Comparison of ENCODE assay signal across 11 cellular contexts in genomic region chr2:144213797-144214196, GRCh38.
DNase-seq lines count a peak whose midpoint lies in the region; ATAC-seq lines count a peak whose summit lies in the region.
"Had no signal": no experiment of that assay in that cellular context is flagged by ENCODE, and none has a peak within 500 bp of the region (broad histone marks: within the 10 kb centered on the region; RNA-seq: fewer than 3 reads in every experiment).

No MANE protein-coding gene starts in this region.

- no peak overlapping the region for H3K4ac ChIP-seq in mesenchymal stem cell (ENCODE audit: low read depth in 1 of 2, low read length in 2 of 2)

- H3K9me3 ChIP-seq in mesenchymal stem cell (ENCODE audit: control insufficient read depth, low read length) = no peaks in the 10 kb centered on the region

- H3K79me1 ChIP-seq in mesenchymal stem cell (replicated peaks; ENCODE audit: low read length, poor library complexity, severe bottlenecking) = peaks cover 4% of the 10 kb centered on the region

- no peak overlapping the region for H3K9ac ChIP-seq in mesenchymal stem cell (ENCODE audit: low read length)

- H3K27ac Mint-ChIP-seq in activated T-cell treated with anti-CD3 and anti-CD28 coated beads, Interleukin-2, amount 50 U/mL, for 24 hours = peak overlapping the region; percentile 91
- peak overlapping the region; percentile 67 for H3K27ac Mint-ChIP-seq in stimulated activated naive B cell treated with anti-CD40 and anti-IgM and Interleukin-4, amounts not matched to agents 10 μg/mL and 1 μg/mL and 100 μg/mL, for 72 hours

- no peak overlapping the region for H2BK120ac ChIP-seq in mesenchymal stem cell (ENCODE audit: low read depth, low read length)

- no peak overlapping the region for H3K23ac ChIP-seq in mesenchymal stem cell (ENCODE audit: low read length in 2 of 2)

- H3K9me3 Mint-ChIP-seq in activated T-cell treated with anti-CD3 and anti-CD28 coated beads, Interleukin-2, amount 50 U/mL, for 24 hours = no peaks in the 10 kb centered on the region
- no peaks in the 10 kb centered on the region for H3K9me3 Mint-ChIP-seq in stimulated activated naive B cell treated with anti-CD40 and anti-IgM and Interleukin-4, amounts not matched to agents 10 μg/mL and 1 μg/mL and 100 μg/mL, for 72 hours

- no peak overlapping the region for H2BK12ac ChIP-seq in mesenchymal stem cell (ENCODE audit: low read length in 2 of 2)

- H2BK15ac ChIP-seq in mesenchymal stem cell (ENCODE audit: low read depth, poor library complexity, severe bottlenecking) = no peak overlapping the region

- H3K27ac ChIP-seq in mesenchymal stem cell (ENCODE audit: low read length, poor library complexity, severe bottlenecking) = no peak overlapping the region
- H3K27ac ChIP-seq: SK-N-MC had no signal

- H3K4me3 Mint-ChIP-seq in activated T-cell treated with anti-CD3 and anti-CD28 coated beads, Interleukin-2, amount 50 U/mL, for 24 hours = peak overlapping the region; percentile 33
- H3K4me3 Mint-ChIP-seq in stimulated activated naive B cell treated with anti-CD40 and anti-IgM and Interleukin-4, amounts not matched to agents 10 μg/mL and 1 μg/mL and 100 μg/mL, for 72 hours = peak overlapping the region; percentile 48 to 50

- no peaks in the 10 kb centered on the region for H3K36me3 ChIP-seq in mesenchymal stem cell (ENCODE audit: control insufficient read depth in 1 of 2, insufficient read depth in 2 of 2, low read depth in 1 of 2, low read length in 2 of 2)

- ATAC-seq in GM21825 (IDR thresholded peaks at IDR 0.05; ENCODE audit: unreplicated experiment) (peak; percentile 83), HG03460 (IDR thresholded peaks at IDR 0.05; ENCODE audit: unreplicated experiment) (peak; percentile 83)
- peak; percentile 83 to 85 for ATAC-seq in stimulated activated naive B cell treated with anti-CD40 and anti-IgM and Interleukin-4, amounts not matched to agents 10 μg/mL and 1 μg/mL and 100 μg/mL, for 72 hours (replicated peaks)

- no peak overlapping the region for H3K14ac ChIP-seq in mesenchymal stem cell (ENCODE audit: low read length in 2 of 2)

- peaks cover 2% of the 10 kb centered on the region for H3K4me1 ChIP-seq in mesenchymal stem cell (ENCODE audit: control insufficient read depth, insufficient read depth, low read depth, low read length)

- H3K36me3 Mint-ChIP-seq in activated T-cell treated with anti-CD3 and anti-CD28 coated beads, Interleukin-2, amount 50 U/mL, for 24 hours (ENCODE audit: low read depth) = peaks cover 20% of the 10 kb centered on the region
- H3K36me3 Mint-ChIP-seq in stimulated activated naive B cell treated with anti-CD40 and anti-IgM and Interleukin-4, amounts not matched to agents 10 μg/mL and 1 μg/mL and 100 μg/mL, for 72 hours = peaks cover 3 to 17% of the 10 kb centered on the region in 2 donors

- no peak overlapping the region for H3K18ac ChIP-seq in mesenchymal stem cell (ENCODE audit: low read depth in 1 of 2, low read length in 2 of 2)

- H4K91ac ChIP-seq in mesenchymal stem cell (ENCODE audit: low read length) = no peak overlapping the region

- H3K4me2 ChIP-seq in mesenchymal stem cell (ENCODE audit: low read length, poor library complexity, severe bottlenecking) = no peak overlapping the region

- no peak overlapping the region for H2AFZ ChIP-seq in mesenchymal stem cell (ENCODE audit: low read depth, low read length)

- H3K27me3 Mint-ChIP-seq in activated T-cell treated with anti-CD3 and anti-CD28 coated beads, Interleukin-2, amount 50 U/mL, for 24 hours = no peaks in the 10 kb centered on the region
- no peaks in the 10 kb centered on the region for H3K27me3 Mint-ChIP-seq in stimulated activated naive B cell treated with anti-CD40 and anti-IgM and Interleukin-4, amounts not matched to agents 10 μg/mL and 1 μg/mL and 100 μg/mL, for 72 hours

- no peak overlapping the region for H4K8ac ChIP-seq in mesenchymal stem cell (ENCODE audit: low read length)

- H3K4me1 Mint-ChIP-seq in activated T-cell treated with anti-CD3 and anti-CD28 coated beads, Interleukin-2, amount 50 U/mL, for 24 hours (ENCODE audit: low read depth) = peaks cover 66% of the 10 kb centered on the region
- peaks cover 14 to 15% of the 10 kb centered on the region in 2 donors for H3K4me1 Mint-ChIP-seq in stimulated activated naive B cell treated with anti-CD40 and anti-IgM and Interleukin-4, amounts not matched to agents 10 μg/mL and 1 μg/mL and 100 μg/mL, for 72 hours

- H3K27me3 ChIP-seq in mesenchymal stem cell (ENCODE audit: control insufficient read depth in 1 of 2, insufficient read depth in 1 of 2, low read length in 2 of 2) = no peaks in the 10 kb centered on the region

- WGBS in mesenchymal stem cell = 100% methylated on average over 1 of the region's 2 CpGs

- DNase-seq in activated T-cell treated with anti-CD3 and anti-CD28 coated beads, Interleukin-2, amount 50 U/mL, for 24 hours = no peak
- DNase-seq in activated T-cell treated with anti-CD3 and anti-CD28 coated beads for 4 hours = no peak
- no peak for DNase-seq in stimulated activated naive B cell treated with anti-CD40 and anti-IgM and Interleukin-4, amounts not matched to agents 10 μg/mL and 1 μg/mL and 100 μg/mL, for 72 hours
- DNase-seq in mesenchymal stem cell = no peak
- DNase-seq in GDM1 (lab: John Stamatoyannopoulos, UW) = no peak
- no peak for DNase-seq in MV-4-11 (lab: John Stamatoyannopoulos, UW)
- DNase-seq: midbrain, NCI-H1417 treated with DMSO at 0.1 percent for 48 hours had no signal

- no peak overlapping the region for H2BK5ac ChIP-seq in mesenchymal stem cell (ENCODE audit: low read depth, low read length, poor library complexity, severe bottlenecking)

- no peak overlapping the region for H3K4me3 ChIP-seq in mesenchymal stem cell (ENCODE audit: insufficient read depth in 1 of 2, low read depth in 1 of 2, low read length in 2 of 2)
- H3K4me3 ChIP-seq: SK-N-MC had no signal

- H2AK5ac ChIP-seq in mesenchymal stem cell (ENCODE audit: low read length, severe bottlenecking) = no peak overlapping the region
